Comparison of ENCODE assay signal across 9 cellular contexts in genomic region chr11:128453444-128454336, GRCh38.
DNase-seq lines count a peak whose midpoint lies in the region; ATAC-seq, FAIRE-seq and TF ChIP-seq lines count a peak whose summit lies in the region.
"Had no signal": no experiment of that assay in that cellular context is flagged by ENCODE, and none has a peak within 500 bp of the region (broad histone marks: within the 10 kb centered on the region; RNA-seq: fewer than 3 reads in every experiment).

No MANE protein-coding gene starts in this region.

- TF ChIP-seq CTCF in tibial nerve (IDR thresholded peaks at IDR 0.05), result no peak

- intact Hi-C loops in activated CD4-positive, alpha-beta T cell treated with anti-CD3 and anti-CD28 coated beads for 36 hours (cut with DNase I, micrococcal nuclease), result no loop called here
- intact Hi-C loops in activated T-helper 2 cell treated with anti-CD3 and anti-CD28 coated beads, Interferon-gamma antibody, Interleukin-2, Interleukin-4, amounts not matched to agents 10 μg/mL and 5 μg/mL and 100 μg/mL, durations not matched to agents 14 hours and 24 hours and 36 hours (cut with micrococcal nuclease), result no loop called here

- CTCF ChIA-PET in activated CD4-positive, alpha-beta T cell treated with anti-CD3 and anti-CD28 coated beads for 36 hours (lab: Charles Lee), result interaction anchor here (0.6 kb wide), 1 partner anchor 21 kb away, joined by 3 read pairs; no protein-coding TSS in a partner anchor

- H3K9me3 ChIP-seq in tibial nerve, result no peaks in the 10 kb centered on the region

- no peak overlapping the region for H3K4me3 Mint-ChIP-seq in activated CD4-positive, alpha-beta T cell treated with anti-CD3 and anti-CD28 coated beads for 36 hours
- H3K4me3 Mint-ChIP-seq in activated T-helper 2 cell treated with anti-CD3 and anti-CD28 coated beads, Interferon-gamma antibody, Interleukin-2, Interleukin-4, amounts not matched to agents 10 μg/mL and 5 μg/mL and 100 μg/mL, durations not matched to agents 14 hours and 24 hours and 36 hours (ENCODE audit: low read depth), result no peak overlapping the region

- no peaks in the 10 kb centered on the region for H3K27me3 ChIP-seq in tibial nerve
- H3K27me3 ChIP-seq: BLaER1 treated with 17β-estradiol and CSF1 and Interleukin-3, amounts not matched to agents 10 nM and 100 nM had no signal

- H3K4me1 Mint-ChIP-seq in activated CD4-positive, alpha-beta T cell treated with anti-CD3 and anti-CD28 coated beads for 36 hours, result peaks cover 83% of the 10 kb centered on the region
- H3K4me1 Mint-ChIP-seq in activated T-helper 2 cell treated with anti-CD3 and anti-CD28 coated beads, Interferon-gamma antibody, Interleukin-2, Interleukin-4, amounts not matched to agents 10 μg/mL and 5 μg/mL and 100 μg/mL, durations not matched to agents 14 hours and 24 hours and 36 hours (ENCODE audit: low read depth), result peaks cover 48% of the 10 kb centered on the region

- no peak overlapping the region for H3K4me3 ChIP-seq in tibial nerve
- H3K4me3 ChIP-seq: BLaER1 treated with 17β-estradiol and CSF1 and Interleukin-3, amounts not matched to agents 10 nM and 100 nM had no signal

- peaks cover 58% of the 10 kb centered on the region for H3K36me3 Mint-ChIP-seq in activated CD4-positive, alpha-beta T cell treated with anti-CD3 and anti-CD28 coated beads for 36 hours (ENCODE audit: low read depth)
- H3K36me3 Mint-ChIP-seq in activated T-helper 2 cell treated with anti-CD3 and anti-CD28 coated beads, Interferon-gamma antibody, Interleukin-2, Interleukin-4, amounts not matched to agents 10 μg/mL and 5 μg/mL and 100 μg/mL, durations not matched to agents 14 hours and 24 hours and 36 hours (ENCODE audit: low read depth), result peaks cover 59% of the 10 kb centered on the region

- peaks cover 0 to 62% (median 20%) of the 10 kb centered on the region in 4 donors for H3K4me1 ChIP-seq in tibial nerve

- peak in 1 of 2 donors; percentile 69 for TF ChIP-seq EP300 in tibial nerve (IDR thresholded peaks at IDR 0.05)

- H3K36me3 ChIP-seq in tibial nerve, result peaks cover 0 to 17% (median 0%) of the 10 kb centered on the region in 3 donors

- H3K9me3 Mint-ChIP-seq in activated CD4-positive, alpha-beta T cell treated with anti-CD3 and anti-CD28 coated beads for 36 hours (ENCODE audit: low read depth), result no peaks in the 10 kb centered on the region
- H3K9me3 Mint-ChIP-seq in activated T-helper 2 cell treated with anti-CD3 and anti-CD28 coated beads, Interferon-gamma antibody, Interleukin-2, Interleukin-4, amounts not matched to agents 10 μg/mL and 5 μg/mL and 100 μg/mL, durations not matched to agents 14 hours and 24 hours and 36 hours, result no peaks in the 10 kb centered on the region

- POLR2A ChIA-PET in activated CD4-positive, alpha-beta T cell treated with anti-CD3 and anti-CD28 coated beads for 36 hours (lab: Charles Lee), result interaction anchor here (0.6 kb wide), 1 partner anchor 256 kb away, joined by 3 read pairs; no protein-coding TSS in a partner anchor

- peak; percentile 28 for ATAC-seq in activated CD4-positive, alpha-beta T cell treated with anti-CD3 and anti-CD28 coated beads for 36 hours
- ATAC-seq in GM21619 (IDR thresholded peaks at IDR 0.05; ENCODE audit: unreplicated experiment) (no peak), HG03571 (IDR thresholded peaks at IDR 0.05; ENCODE audit: unreplicated experiment) (no peak)

- H3K27ac Mint-ChIP-seq in activated CD4-positive, alpha-beta T cell treated with anti-CD3 and anti-CD28 coated beads for 36 hours, result peak overlapping the region; percentile 68
- peak overlapping the region; percentile 54 for H3K27ac Mint-ChIP-seq in activated T-helper 2 cell treated with anti-CD3 and anti-CD28 coated beads, Interferon-gamma antibody, Interleukin-2, Interleukin-4, amounts not matched to agents 10 μg/mL and 5 μg/mL and 100 μg/mL, durations not matched to agents 14 hours and 24 hours and 36 hours

- no peak for TF ChIP-seq POLR2A in tibial nerve (IDR thresholded peaks at IDR 0.05)

- peak overlapping the region in 2 of 4 donors; percentile 82 to 86 for H3K27ac ChIP-seq in tibial nerve
- H3K27ac ChIP-seq: BLaER1 treated with 17β-estradiol and CSF1 and Interleukin-3, amounts not matched to agents 10 nM and 100 nM had no signal

- no peaks in the 10 kb centered on the region for H3K27me3 Mint-ChIP-seq in activated CD4-positive, alpha-beta T cell treated with anti-CD3 and anti-CD28 coated beads for 36 hours
- H3K27me3 Mint-ChIP-seq in activated T-helper 2 cell treated with anti-CD3 and anti-CD28 coated beads, Interferon-gamma antibody, Interleukin-2, Interleukin-4, amounts not matched to agents 10 μg/mL and 5 μg/mL and 100 μg/mL, durations not matched to agents 14 hours and 24 hours and 36 hours (ENCODE audit: low read depth), result no peaks in the 10 kb centered on the region

- peak; percentile 93 for FAIRE-seq in islet of Langerhans (lab: Jason Lieb, UNC)

- 78 to 82% methylated on average over 5 of the region's 5 CpGs for whole genome bisulfite sequencing in tibial nerve, 2 donors

- DNase-seq in activated CD4-positive, alpha-beta T cell treated with anti-CD3 and anti-CD28 coated beads for 36 hours, result no peak
- DNase-seq in activated CD4-positive, alpha-beta T cell treated with anti-CD3 and anti-CD28 coated beads, Interleukin-2, amount 50 U/mL, for 1 hour, result no peak
- DNase-seq in activated T-helper 2 cell treated with anti-CD3 and anti-CD28 coated beads, Interferon-gamma antibody, Interleukin-2, Interleukin-4, amounts not matched to agents 10 μg/mL and 5 μg/mL and 100 μg/mL, durations not matched to agents 14 hours and 24 hours and 36 hours (ENCODE audit: low spot score), result no peak
- peak; percentile 71 to 73 for DNase-seq in tibial nerve (ENCODE audit: low spot score in 2 of 2)
- DNase-seq in activated CD4-positive, alpha-beta T cell treated with anti-CD3 and anti-CD28 coated beads for 1 hour, result no peak

Comparison
In these comparisons a context has a peak if more than half of its experiments do, and no peak if none do; other contexts are left out.
1. DNase-seq: peak in tibial nerve (2 of 2); none in activated CD4-positive, alpha-beta T cell treated with anti-CD3 and anti-CD28 coated beads for 36 hours (single experiment), activated CD4-positive, alpha-beta T cell treated with anti-CD3 and anti-CD28 coated beads, Interleukin-2, amount 50 U/mL, for 1 hour (single experiment), activated T-helper 2 cell treated with anti-CD3 and anti-CD28 coated beads, Interferon-gamma antibody, Interleukin-2, Interleukin-4, amounts not matched to agents 10 μg/mL and 5 μg/mL and 100 μg/mL, durations not matched to agents 14 hours and 24 hours and 36 hours (single experiment) and activated CD4-positive, alpha-beta T cell treated with anti-CD3 and anti-CD28 coated beads for 1 hour (single experiment).